Comparison of ENCODE assay signal across 8 cellular contexts in the genomic region with DNA sequence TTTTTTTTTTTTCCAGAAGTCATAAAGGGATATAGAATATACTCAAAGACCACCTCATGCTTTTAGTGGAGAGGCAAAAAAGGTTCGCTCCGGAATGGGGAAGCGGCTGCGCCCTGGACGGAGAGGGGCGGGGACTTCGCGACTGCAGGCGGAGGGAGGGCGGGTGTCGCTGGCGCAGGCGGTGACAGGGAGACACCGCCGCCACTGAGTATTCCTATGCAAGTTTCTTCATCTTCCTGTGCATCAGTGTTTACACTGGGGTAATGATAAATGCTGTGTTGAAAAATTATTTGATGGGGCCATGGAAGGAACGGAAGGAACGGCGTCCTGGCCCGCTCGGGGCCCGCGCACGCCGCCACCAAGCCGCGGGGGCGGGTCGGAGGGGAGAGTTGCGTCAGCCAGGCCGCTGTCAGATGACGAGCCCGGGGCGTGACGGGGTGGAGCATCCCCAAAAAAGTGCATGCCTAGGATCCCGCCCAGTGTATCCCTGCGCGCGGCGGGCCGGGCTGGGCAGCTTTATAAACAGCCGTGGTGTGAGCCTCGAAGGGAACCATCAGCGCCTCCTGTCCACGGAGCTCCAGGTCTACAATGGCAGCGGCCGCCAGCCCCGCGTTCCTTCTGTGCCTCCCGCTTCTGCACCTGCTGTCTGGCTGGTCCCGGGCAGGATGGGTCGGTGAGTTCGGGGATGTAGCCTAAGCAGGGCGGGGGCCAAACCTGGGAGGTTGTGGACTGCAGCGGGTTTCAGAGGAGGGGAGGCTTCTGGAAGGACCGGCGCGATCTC. TPM values are rescaled to one million over a fixed set of nuclear protein-coding genes. Genes with fewer than 3 reads are reported as not detected.
A peak's percentile ranks its signal among the peaks of the same experiment; 100 is the strongest.
DNase-seq lines count a peak whose midpoint lies in the region; ATAC-seq and TF ChIP-seq lines count a peak whose summit lies in the region.

A gene with protein sequence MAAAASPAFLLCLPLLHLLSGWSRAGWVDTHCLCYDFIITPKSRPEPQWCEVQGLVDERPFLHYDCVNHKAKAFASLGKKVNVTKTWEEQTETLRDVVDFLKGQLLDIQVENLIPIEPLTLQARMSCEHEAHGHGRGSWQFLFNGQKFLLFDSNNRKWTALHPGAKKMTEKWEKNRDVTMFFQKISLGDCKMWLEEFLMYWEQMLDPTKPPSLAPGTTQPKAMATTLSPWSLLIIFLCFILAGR (plus strand): TSS at position 482 of the 781 bp plus-strand sequence. CDS start 107 bp downstream, at position 589.

- peak; percentile 75 for DNase-seq in NCI-H82 (lab: John Stamatoyannopoulos, UW)
- peak; percentile 92 for DNase-seq in activated CD8-positive, alpha-beta memory T cell treated with anti-CD3 and anti-CD28 coated beads for 24 hours
- DNase-seq in endothelial cell (ENCODE audit: low spot score): peak; percentile 88
- DNase-seq in mesothelial cell of epicardium (ENCODE audit: low spot score in 2 of 2, unreplicated experiment in 2 of 2): no peak
- DNase-seq in stimulated activated CD8-positive, alpha-beta memory T cell treated with anti-CD3 and anti-CD28 coated beads, Interleukin-15, amount 100 ng/mL, for 4 hours (ENCODE audit: low read depth in 2 of 2): peak; percentile 59 to 61

- H3K4me3 ChIP-seq in GM08714 (ENCODE audit: low read length): peak within 1 kb of the TSS; percentile 13; the same call in 1 of the 2 replicates

- H3K36me3 Mint-ChIP-seq in endothelial cell (ENCODE audit: low read depth, unreplicated experiment) (peaks cover 12% of the 10 kb centered on the region), mesothelial cell of epicardium (no peaks in the 10 kb centered on the region)

- ATAC-seq in HG03442 (IDR thresholded peaks at IDR 0.05; ENCODE audit: unreplicated experiment): peak; percentile 64
- no peak for ATAC-seq in GM18873 (IDR thresholded peaks at IDR 0.05; ENCODE audit: low FRiP score, unreplicated experiment)

- H3K4me3 Mint-ChIP-seq in endothelial cell (ENCODE audit: unreplicated experiment) (peak within 1 kb of the TSS; percentile 99), mesothelial cell of epicardium (peak within 1 kb of the TSS; percentile 77)

- H3K9me3 Mint-ChIP-seq in endothelial cell (ENCODE audit: unreplicated experiment) (no peaks in the 10 kb centered on the region), mesothelial cell of epicardium (no peaks in the 10 kb centered on the region)

- peaks cover 25% of the 10 kb centered on the region for H3K27me3 Mint-ChIP-seq in endothelial cell (ENCODE audit: unreplicated experiment)
- peaks cover 100% of the 10 kb centered on the region for H3K27me3 Mint-ChIP-seq in mesothelial cell of epicardium (ENCODE audit: low read depth)

- peak within 1 kb of the TSS; percentile 95 for H3K27ac Mint-ChIP-seq in endothelial cell (ENCODE audit: unreplicated experiment)
- H3K27ac Mint-ChIP-seq in mesothelial cell of epicardium: peak within 1 kb of the TSS; percentile 12

- H3K4me1 Mint-ChIP-seq in endothelial cell (ENCODE audit: unreplicated experiment) (peaks cover 36% of the 10 kb centered on the region), mesothelial cell of epicardium (peaks cover 18% of the 10 kb centered on the region)

- TF ChIP-seq CTCF in endothelial cell (IDR thresholded peaks at IDR 0.05; ENCODE audit: unreplicated experiment): no peak
- no peak for TF ChIP-seq CTCF in mesothelial cell of epicardium (IDR thresholded peaks at IDR 0.05; ENCODE audit: unreplicated experiment)

RNA-seq across cellular contexts. Expression of the gene that starts here (rescaled TPM):
- total RNA-seq in endothelial cell (ENCODE audit: unreplicated experiment): 24.8 TPM
- total RNA-seq in mesothelial cell of epicardium: 0.07 to 0.11 TPM (median 0.11 TPM) in 3 replicates

Comparison
In these comparisons a context has a peak if more than half of its experiments do, and no peak if none do; other contexts are left out.
1. RNA of the gene that starts here (total RNA-seq): 24.8 TPM in endothelial cell (single experiment); 0.07 to 0.11 TPM in mesothelial cell of epicardium; every median in the first group is over 10 times any median in the second.
2. DNase-seq: peak in NCI-H82 (single experiment), activated CD8-positive, alpha-beta memory T cell treated with anti-CD3 and anti-CD28 coated beads for 24 hours (single experiment), endothelial cell (single experiment) and stimulated activated CD8-positive, alpha-beta memory T cell treated with anti-CD3 and anti-CD28 coated beads, Interleukin-15, amount 100 ng/mL, for 4 hours (2 of 2); none in mesothelial cell of epicardium (0 of 2).